9 cellular contexts compared by ENCODE assay signal in genomic region chr6:52752310-52752709, GRCh38. TPM values are rescaled to one million over a fixed set of nuclear protein-coding genes. Genes with fewer than 3 reads are reported as not detected.
"Had no signal": no experiment of that assay in that cellular context is flagged by ENCODE, and none has a peak within 500 bp of the region (broad histone marks: within the 10 kb centered on the region; RNA-seq: fewer than 3 reads in every experiment).

No MANE protein-coding gene starts in this region.

- H3K4me3 ChIP-seq: GM12878 had no signal

- FAIRE-seq: G401.6, GM12878, GM12891, GM12892, GM18507, GM19239 had no signal

- ATAC-seq: GM12878 had no signal

- DNase-seq: GDM1, GF-D8 had no signal

RNA-seq across cellular contexts. Expression of gene GSTA2, which starts 11.0 kb away (rescaled TPM):
- total RNA-seq: G401, GM12878 had no signal
- polyA plus RNA-seq: GM12878 had no signal

RNA-seq across cellular contexts. Expression of gene GSTA1, which starts 51.3 kb away (rescaled TPM):
- total RNA-seq: G401 had no signal
- polyA plus RNA-seq: GM12878 had no signal
